ENCODE assay signal across 18 cellular contexts in genomic region chr11:114025329-114025907, GRCh38. TPM values are rescaled to one million over a fixed set of nuclear protein-coding genes. Genes with fewer than 3 reads are reported as not detected.
"Had no signal": no experiment of that assay in that cellular context is flagged by ENCODE, and none has a peak within 500 bp of the region (broad histone marks: within the 10 kb centered on the region; RNA-seq: fewer than 3 reads in every experiment).

No MANE protein-coding gene starts in this region.

- H3K4me1 ChIP-seq: left lung, prostate gland had no signal

- H3K4me3 ChIP-seq: adrenal gland, cardiac muscle cell, left lung, prostate gland had no signal

- H3K9me3 ChIP-seq: adrenal gland, left lung, prostate gland had no signal

- H3K27me3 ChIP-seq: adrenal gland had no signal

- H3K36me3 ChIP-seq: adrenal gland, cardiac muscle cell, left lung, prostate gland had no signal

- H3K27ac ChIP-seq: adrenal gland, cardiac muscle cell, left lung, prostate gland had no signal

- DNase-seq: activated CD4-positive, alpha-beta memory T cell treated with anti-CD3 and anti-CD28 coated beads for 36 hours; activated CD4-positive, alpha-beta T cell treated with anti-CD3 and anti-CD28 coated beads for 4 hours; activated gamma-delta T cell treated with Interleukin-2 at 50 U/mL for 16 hours; activated T-cell treated with anti-CD3 and anti-CD28 coated beads for 4 hours; adrenal gland; erythroblast; kidney; left lung; stimulated activated naive B cell treated with anti-CD40 and anti-IgM and Interleukin-4, amounts not matched to agents 10 μg/mL and 1 μg/mL and 100 μg/mL, for 72 hours; SW 1271 had no signal

- ATAC-seq: activated naive CD4-positive, alpha-beta T cell treated with anti-CD3 and anti-CD28 coated beads, Interleukin-2, amount 50 U/mL, for 72 hours; left lung; sciatic nerve; stimulated activated naive B cell treated with anti-CD40 and anti-IgM and Interleukin-4, amounts not matched to agents 10 μg/mL and 1 μg/mL and 100 μg/mL, for 72 hours had no signal

RNA-seq across cellular contexts. Expression of gene HTR3A, which starts 50.5 kb away (rescaled TPM):
- total RNA-seq: activated CD4-positive, alpha-beta memory T cell treated with anti-CD3 and anti-CD28 coated beads for 36 hours; activated naive CD4-positive, alpha-beta T cell treated with anti-CD3 and anti-CD28 coated beads, Interleukin-2, amount 50 U/mL, for 72 hours; activated T-helper 1 cell treated with anti-CD3 and anti-CD28 coated beads, Interleukin-12 subunit alpha, Interleukin-12 subunit beta, Interleukin-2, Interleukin-4 antibody, amounts not matched to agents 30 ng/mL and 10 ng/mL and 1 ng/mL, durations not matched to agents 14 hours and 24 hours and 36 hours; osteoblast; prostate gland; sciatic nerve; subcutaneous adipose tissue; T-helper 2 cell treated with Interferon-gamma antibody and Interleukin-4, amounts not matched to agents 100 ng/mL and 5 ng/mL, for 36 hours had no signal
- polyA plus RNA-seq: cardiac muscle cell had no signal
